ENCODE assay signal across 33 cellular contexts in genomic region chr14:85319101-85319500, GRCh38.
"Had no signal": no experiment of that assay in that cellular context is flagged by ENCODE, and none has a peak within 500 bp of the region (broad histone marks: within the 10 kb centered on the region; RNA-seq: fewer than 3 reads in every experiment).

No MANE protein-coding gene starts in this region.

- DNase-seq: activated CD4-positive, alpha-beta memory T cell treated with anti-CD3 and anti-CD28 coated beads for 36 hours; activated CD4-positive, alpha-beta T cell treated with anti-CD3 and anti-CD28 coated beads for 36 hours; activated CD4-positive, alpha-beta T cell treated with anti-CD3 and anti-CD28 coated beads, Interleukin-2, amount 50 U/mL, for 1 hour; activated CD8-positive, alpha-beta memory T cell treated with anti-CD3 and anti-CD28 coated beads, Interleukin-2, amount 50 U/mL, for 4 hours; activated gamma-delta T cell treated with Interleukin-2 at 50 U/mL for 16 hours; activated naive CD4-positive, alpha-beta T cell treated with anti-CD3 and anti-CD28 coated beads for 36 hours; activated T-cell treated with anti-CD3 and anti-CD28 coated beads for 4 hours; activated T-cell treated with anti-CD3 and anti-CD28 coated beads, Interleukin-2, amount 50 U/mL, for 4 hours; adrenal gland; body of pancreas; caudate nucleus; cerebellar nuclear complex; NCI-H1092 treated with DMSO at 0.1 percent for 48 hours; NCI-H1417; NCI-H146; NCI-H187; NCI-H2029 treated with DMSO at 0.1 percent for 48 hours; NCI-H2107; NCI-H226; NCI-H446 treated with DMSO at 0.1 percent for 48 hours; NCI-H524; Peyer's patch; RPMI8226; SHP77 treated with DMSO at 0.1 percent for 48 hours; SW 1271; T1000 had no signal

- H3K36me3 ChIP-seq: adrenal gland, breast epithelium, Peyer's patch, SJSA1 had no signal

- H3K4me3 ChIP-seq: adrenal gland, body of pancreas, breast epithelium, Peyer's patch, SJSA1 had no signal

- H3K27ac Mint-ChIP-seq: activated CD4-positive, alpha-beta memory T cell treated with anti-CD3 and anti-CD28 coated beads for 36 hours; activated CD4-positive, alpha-beta T cell treated with anti-CD3 and anti-CD28 coated beads for 36 hours; activated naive CD4-positive, alpha-beta T cell treated with anti-CD3 and anti-CD28 coated beads for 36 hours; activated naive CD4-positive, alpha-beta T cell treated with anti-CD3 and anti-CD28 coated beads, Interleukin-2, amount 50 U/mL, for 72 hours; activated T-helper 1 cell treated with anti-CD3 and anti-CD28 coated beads, Interleukin-12 subunit alpha, Interleukin-12 subunit beta, Interleukin-2, Interleukin-4 antibody, amounts not matched to agents 30 ng/mL and 10 ng/mL and 1 ng/mL, durations not matched to agents 14 hours and 24 hours and 36 hours; WTC11 had no signal

- H3K4me3 Mint-ChIP-seq: activated CD4-positive, alpha-beta memory T cell treated with anti-CD3 and anti-CD28 coated beads for 36 hours; activated CD4-positive, alpha-beta T cell treated with anti-CD3 and anti-CD28 coated beads for 36 hours; activated naive CD4-positive, alpha-beta T cell treated with anti-CD3 and anti-CD28 coated beads for 36 hours; activated T-cell treated with anti-CD3 and anti-CD28 coated beads, Interleukin-2, amount 50 U/mL, for 4 hours; activated T-helper 1 cell treated with anti-CD3 and anti-CD28 coated beads, Interleukin-12 subunit alpha, Interleukin-12 subunit beta, Interleukin-2, Interleukin-4 antibody, amounts not matched to agents 30 ng/mL and 10 ng/mL and 1 ng/mL, durations not matched to agents 14 hours and 24 hours and 36 hours; WTC11 had no signal

- H3K9me3 ChIP-seq: adrenal gland, body of pancreas, breast epithelium, Peyer's patch, SJSA1 had no signal

- FAIRE-seq: TTC549 had no signal

- H3K27me3 Mint-ChIP-seq: activated CD4-positive, alpha-beta memory T cell treated with anti-CD3 and anti-CD28 coated beads for 36 hours; activated CD4-positive, alpha-beta T cell treated with anti-CD3 and anti-CD28 coated beads for 36 hours had no signal

- H3K4me1 ChIP-seq: adrenal gland, body of pancreas, breast epithelium, Peyer's patch had no signal

- H3K27me3 ChIP-seq: adrenal gland, body of pancreas, breast epithelium, Peyer's patch, SJSA1 had no signal

- H3K36me3 Mint-ChIP-seq: activated CD4-positive, alpha-beta memory T cell treated with anti-CD3 and anti-CD28 coated beads for 36 hours; activated naive CD4-positive, alpha-beta T cell treated with anti-CD3 and anti-CD28 coated beads, Interleukin-2, amount 50 U/mL, for 72 hours; WTC11 had no signal

- ATAC-seq: activated CD4-positive, alpha-beta T cell treated with anti-CD3 and anti-CD28 coated beads for 36 hours; activated CD4-positive, CD25-positive, alpha-beta regulatory T cell treated with anti-CD3 and anti-CD28 coated beads, Interleukin-2, amount 50 U/mL, for 24 hours; activated naive CD4-positive, alpha-beta T cell treated with anti-CD3 and anti-CD28 coated beads, Interleukin-2, amount 50 U/mL, for 72 hours; activated T-cell treated with anti-CD3 and anti-CD28 coated beads, Interleukin-2, amount 50 U/mL, for 4 hours; body of pancreas; WTC11 had no signal

- H3K27ac ChIP-seq: adrenal gland, body of pancreas, breast epithelium, Peyer's patch had no signal

- H3K4me1 Mint-ChIP-seq: activated CD4-positive, alpha-beta T cell treated with anti-CD3 and anti-CD28 coated beads for 36 hours had no signal
